Comparison of ENCODE assay signal across 25 cellular contexts in the genomic region with DNA sequence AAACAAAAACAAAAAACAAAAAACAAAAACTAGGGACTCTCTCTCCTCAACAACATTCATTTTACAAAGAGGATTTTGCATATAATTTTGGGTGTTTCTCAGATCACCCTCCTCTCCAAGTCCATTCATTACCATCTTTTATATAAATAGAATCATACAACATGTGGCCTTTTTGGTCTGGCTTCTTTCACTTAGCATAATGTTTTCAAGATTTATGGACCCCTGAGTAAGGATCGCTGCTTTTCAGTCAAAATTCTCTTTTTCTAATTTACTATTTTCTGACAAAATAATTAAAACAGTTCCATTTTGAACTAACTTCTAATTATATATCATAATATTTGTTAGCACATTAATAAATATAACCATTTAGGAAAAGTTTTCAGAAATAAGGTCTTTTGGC.
DNase-seq lines count a peak whose midpoint lies in the region; ATAC-seq, FAIRE-seq and TF ChIP-seq lines count a peak whose summit lies in the region.
"Had no signal": no experiment of that assay in that cellular context is flagged by ENCODE, and none has a peak within 500 bp of the region (broad histone marks: within the 10 kb centered on the region; RNA-seq: fewer than 3 reads in every experiment).

No MANE protein-coding gene starts in this region.

- no peaks in the 10 kb centered on the region for H3F3A ChIP-seq in SK-N-SH (replicated peaks; ENCODE audit: insufficient read depth)

- TF ChIP-seq EP300 in SK-N-SH (IDR thresholded peaks at IDR 0.05; ENCODE audit: borderline replicate concordance in 1 of 2, low read depth in 1 of 2, low read length in 1 of 2): no peak

- DNase-seq in SK-N-SH: peak; percentile 12
- DNase-seq in nephron progenitor cell: no peak
- DNase-seq in C1 segment of cervical spinal cord (lab: John Stamatoyannopoulos, UW): no peak
- DNase-seq: AML-193; CD4-positive, alpha-beta memory T cell; CD4-positive, CD25-positive, alpha-beta regulatory T cell; CD8-positive, alpha-beta memory T cell; COR-L47; DMS 273 treated with DMSO at 0.1 percent for 48 hours; DMS153; DMS53; DMS79; DND-41; EL; GDM1 had no signal

- no peak overlapping the region for H3K27ac ChIP-seq in SK-N-SH (ENCODE audit: low read depth in 2 of 2, low read length in 1 of 2)
- H3K27ac ChIP-seq: 22Rv1; A549; BLaER1 treated with 17β-estradiol and CSF1 and Interleukin-3, amounts not matched to agents 10 nM and 100 nM had no signal

- H3K9me3 ChIP-seq in SK-N-SH: no peaks in the 10 kb centered on the region
- H3K9me3 ChIP-seq: A549; BLaER1 treated with 17β-estradiol and CSF1 and Interleukin-3, amounts not matched to agents 10 nM and 100 nM had no signal

- no peak overlapping the region for H3K4me3 Mint-ChIP-seq in nephron progenitor cell
- H3K4me3 Mint-ChIP-seq: B cell; CD14-positive monocyte; CD4-positive, alpha-beta memory T cell; CD4-positive, CD25-positive, alpha-beta regulatory T cell; CD8-positive, alpha-beta memory T cell had no signal

- POLR2A ChIA-PET in SK-N-SH (lab: Yijun Ruan, JAX): no interaction called here

- H3K4me2 ChIP-seq in SK-N-SH: no peak overlapping the region
- H3K4me2 ChIP-seq: A549; BLaER1 treated with 17β-estradiol and CSF1 and Interleukin-3, amounts not matched to agents 10 nM and 100 nM had no signal

- no peaks in the 10 kb centered on the region for H4K20me1 ChIP-seq in SK-N-SH (ENCODE audit: insufficient read depth)
- H4K20me1 ChIP-seq: BLaER1 treated with 17β-estradiol and CSF1 and Interleukin-3, amounts not matched to agents 10 nM and 100 nM had no signal

- H3K9ac ChIP-seq in SK-N-SH: no peak overlapping the region
- H3K9ac ChIP-seq: BLaER1 treated with 17β-estradiol and CSF1 and Interleukin-3, amounts not matched to agents 10 nM and 100 nM had no signal

- peak; percentile 35 for FAIRE-seq in endometrium (lab: Jason Lieb, UNC)
- FAIRE-seq: A549, GM12878, GM12892, GM18507 had no signal

- H3K4me1 ChIP-seq in SK-N-SH (ENCODE audit: control insufficient read depth in 1 of 2, insufficient read depth in 2 of 2, low read depth in 1 of 2, low read length in 1 of 2): no peaks in the 10 kb centered on the region; a peak in 2 of 4 replicates
- H3K4me1 ChIP-seq: BLaER1 treated with 17β-estradiol and CSF1 and Interleukin-3, amounts not matched to agents 10 nM and 100 nM had no signal

- no peaks in the 10 kb centered on the region for H3K36me3 ChIP-seq in SK-N-SH (replicated peaks in 1 of 2; ENCODE audit: control insufficient read depth in 1 of 2, insufficient read depth in 2 of 2, low read length in 1 of 2)
- H3K36me3 ChIP-seq: BLaER1 treated with 17β-estradiol and CSF1 and Interleukin-3, amounts not matched to agents 10 nM and 100 nM had no signal

- H3K4me3 ChIP-seq in SK-N-SH (ENCODE audit: low read depth in 2 of 2, low read length in 1 of 2): no peak overlapping the region
- H3K4me3 ChIP-seq: A549; BLaER1 treated with 17β-estradiol and CSF1 and Interleukin-3, amounts not matched to agents 10 nM and 100 nM; GM12878 had no signal

- 77% methylated on average over 1 of the region's 1 CpG for WGBS in SK-N-SH (ENCODE audit: low lambda C conversion rate)

- peaks cover 3% of the 10 kb centered on the region for H3K9me3 Mint-ChIP-seq in nephron progenitor cell
- H3K9me3 Mint-ChIP-seq: CD4-positive, CD25-positive, alpha-beta regulatory T cell; CD8-positive, alpha-beta memory T cell had no signal

- no peaks in the 10 kb centered on the region for H3K79me2 ChIP-seq in SK-N-SH (ENCODE audit: insufficient read depth)

- no peak for TF ChIP-seq RAD21 in SK-N-SH (IDR thresholded peaks at IDR 0.05; ENCODE audit: low read length)

- peaks cover 18% of the 10 kb centered on the region for H3K36me3 Mint-ChIP-seq in nephron progenitor cell (ENCODE audit: low read depth)
- H3K36me3 Mint-ChIP-seq: CD14-positive monocyte had no signal

- no peak for TF ChIP-seq CTCF in SK-N-SH (IDR thresholded peaks at IDR 0.05)
- TF ChIP-seq CTCF in nephron progenitor cell (IDR thresholded peaks at IDR 0.05): no peak

- H3K27ac Mint-ChIP-seq in nephron progenitor cell: peak overlapping the region; percentile 74
- H3K27ac Mint-ChIP-seq: B cell; CD14-positive monocyte; CD4-positive, alpha-beta memory T cell; CD4-positive, CD25-positive, alpha-beta regulatory T cell; CD8-positive, alpha-beta memory T cell had no signal

- H2AFZ ChIP-seq in SK-N-SH (ENCODE audit: low read depth): no peak overlapping the region

- no peaks in the 10 kb centered on the region for H3K9me2 ChIP-seq in SK-N-SH

- H3K4me1 Mint-ChIP-seq in nephron progenitor cell: peaks cover 9% of the 10 kb centered on the region
- H3K4me1 Mint-ChIP-seq: CD14-positive monocyte; CD4-positive, alpha-beta memory T cell; CD4-positive, CD25-positive, alpha-beta regulatory T cell; CD8-positive, alpha-beta memory T cell had no signal

- H3K27me3 Mint-ChIP-seq in nephron progenitor cell (ENCODE audit: low read depth, poor library complexity): no peaks in the 10 kb centered on the region
- H3K27me3 Mint-ChIP-seq: B cell; CD4-positive, alpha-beta memory T cell; CD4-positive, CD25-positive, alpha-beta regulatory T cell; CD8-positive, alpha-beta memory T cell had no signal

- CTCF ChIA-PET in SK-N-SH (lab: Yijun Ruan, JAX): no interaction called here

- no peak for ATAC-seq in HG03469 (IDR thresholded peaks at IDR 0.05; ENCODE audit: unreplicated experiment)
- ATAC-seq: A549, GM12878 had no signal

- no peaks in the 10 kb centered on the region for H3K27me3 ChIP-seq in SK-N-SH (ENCODE audit: insufficient read depth)
- H3K27me3 ChIP-seq: BLaER1 treated with 17β-estradiol and CSF1 and Interleukin-3, amounts not matched to agents 10 nM and 100 nM had no signal

TF ChIP-seq in SK-N-SH, 30 proteins besides CTCF, POLR2A, EP300 and RAD21:
- TF ChIP-seq YY1 (IDR thresholded peaks at IDR 0.05; ENCODE audit: low read depth): no peak
- TF ChIP-seq RXRA (IDR thresholded peaks at IDR 0.05; ENCODE audit: borderline replicate concordance, low read depth): no peak
- no peak for TF ChIP-seq TAF1 (IDR thresholded peaks at IDR 0.05; ENCODE audit: borderline replicate concordance, low read depth, low read length)
- no peak for TF ChIP-seq TCF12 (IDR thresholded peaks at IDR 0.05)
- TF ChIP-seq, protein P1, sequence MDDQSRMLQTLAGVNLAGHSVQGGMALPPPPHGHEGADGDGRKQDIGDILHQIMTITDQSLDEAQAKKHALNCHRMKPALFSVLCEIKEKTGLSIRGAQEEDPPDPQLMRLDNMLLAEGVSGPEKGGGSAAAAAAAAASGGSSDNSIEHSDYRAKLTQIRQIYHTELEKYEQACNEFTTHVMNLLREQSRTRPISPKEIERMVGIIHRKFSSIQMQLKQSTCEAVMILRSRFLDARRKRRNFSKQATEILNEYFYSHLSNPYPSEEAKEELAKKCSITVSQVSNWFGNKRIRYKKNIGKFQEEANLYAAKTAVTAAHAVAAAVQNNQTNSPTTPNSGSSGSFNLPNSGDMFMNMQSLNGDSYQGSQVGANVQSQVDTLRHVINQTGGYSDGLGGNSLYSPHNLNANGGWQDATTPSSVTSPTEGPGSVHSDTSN (IDR thresholded peaks at IDR 0.05): no peak
- TF ChIP-seq, protein P2, sequence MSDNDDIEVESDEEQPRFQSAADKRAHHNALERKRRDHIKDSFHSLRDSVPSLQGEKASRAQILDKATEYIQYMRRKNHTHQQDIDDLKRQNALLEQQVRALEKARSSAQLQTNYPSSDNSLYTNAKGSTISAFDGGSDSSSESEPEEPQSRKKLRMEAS (IDR thresholded peaks at IDR 0.05; ENCODE audit: low read depth): no peak
- TF ChIP-seq RCOR1 (IDR thresholded peaks at IDR 0.05; ENCODE audit: low read length): no peak
- no peak for TF ChIP-seq NFIC (IDR thresholded peaks at IDR 0.05; ENCODE audit: borderline replicate concordance)
